ENCODE assay signal across 2 cellular contexts in genomic region chr13:100798739-100799361, GRCh38.
TF ChIP-seq lines count a peak whose summit lies in the region.

No MANE protein-coding gene starts in this region.

TF ChIP-seq in HepG2, 621 proteins besides CTCF, POLR2A, EP300 and RAD21:
- TF ChIP-seq JUN (CRISPR knock-in tag; IDR thresholded peaks at IDR 0.05) (no peak), ZNF354B (CRISPR knock-in tag; IDR thresholded peaks at IDR 0.05) (no peak), TP53 (CRISPR knock-in tag; conservative IDR thresholded peaks at IDR 0.05) (peak; percentile 84; the same call in 1 of the 2 replicates), MTA3 (CRISPR knock-in tag; IDR thresholded peaks at IDR 0.05) (no peak), ATF1 (CRISPR knock-in tag; IDR thresholded peaks at IDR 0.05) (no peak), YY1 (IDR thresholded peaks at IDR 0.05; ENCODE audit: insufficient read depth, insufficient replicate concordance, low read depth, low read length) (no peak), ZNF3 (CRISPR knock-in tag; IDR thresholded peaks at IDR 0.05) (no peak), SAFB2 (CRISPR knock-in tag; IDR thresholded peaks at IDR 0.05; ENCODE audit: borderline replicate concordance, low read depth) (no peak)

TF ChIP-seq in H1, 55 proteins besides CTCF, POLR2A, EP300 and RAD21:
- TF ChIP-seq ATF3 (IDR thresholded peaks at IDR 0.05; ENCODE audit: insufficient read depth, low read depth, low read length) (no peak), KDM1A (IDR thresholded peaks at IDR 0.05; ENCODE audit: borderline replicate concordance, low read length) (no peak), RXRA (IDR thresholded peaks at IDR 0.05; ENCODE audit: insufficient read depth, low read depth, low read length) (no peak), FOSL1 (IDR thresholded peaks at IDR 0.05; ENCODE audit: insufficient read depth, low read depth, low read length) (no peak), PHF8 (conservative IDR thresholded peaks at IDR 0.05; ENCODE audit: low read depth, low read length) (no peak)
